Comparison of ENCODE assay signal across 8 cellular contexts in genomic region chr21:44011774-44012473, GRCh38. TPM values are rescaled to one million over a fixed set of nuclear protein-coding genes. Genes with fewer than 3 reads are reported as not detected.
A peak's percentile ranks its signal among the peaks of the same experiment; 100 is the strongest.
DNase-seq lines count a peak whose midpoint lies in the region; ATAC-seq and TF ChIP-seq lines count a peak whose summit lies in the region.

TSS of gene TRAPPC10 (plus strand) at chr21:44012309. CDS start at chr21:44012494, 185 bp downstream.

- ATAC-seq in HG02610 (IDR thresholded peaks at IDR 0.05; ENCODE audit: unreplicated experiment): peak; percentile 57

- H3K36me3 ChIP-seq in right atrium auricular region (no peaks in the 10 kb centered on the region), urinary bladder (ENCODE audit: insufficient read depth) (no peaks in the 10 kb centered on the region)

- H3K9me3 ChIP-seq in right atrium auricular region: no peaks in the 10 kb centered on the region

- DNase-seq in GM12865 (ENCODE audit: low read depth): peak; percentile 92
- peak; percentile 61 for DNase-seq in NCI-H128 (lab: John Stamatoyannopoulos, UW; ENCODE audit: unreplicated experiment)
- peak in 56 of 58 donors; percentile 26 to 88 (median 77) for DNase-seq in anterior cingulate cortex (lab: John Stamatoyannopoulos, UW)
- DNase-seq in right atrium auricular region (ENCODE audit: low spot score): peak; percentile 80
- peak; percentile 8 for DNase-seq in pulmonary artery endothelial cell (ENCODE audit: low read depth, low spot score)

- no peaks in the 10 kb centered on the region for H3K27me3 ChIP-seq in right atrium auricular region

- H3K4me3 ChIP-seq in GM12865 (ENCODE audit: low read depth, low read length): peak within 1 kb of the TSS; percentile 95
- H3K4me3 ChIP-seq in right atrium auricular region: peak within 1 kb of the TSS; percentile 97 to 98
- peak within 1 kb of the TSS; percentile 99 for H3K4me3 ChIP-seq in urinary bladder (ENCODE audit: low read depth, low read length)

- H3K27ac ChIP-seq in right atrium auricular region (peak within 1 kb of the TSS; percentile 93 to 99), urinary bladder (ENCODE audit: low read depth) (peak within 1 kb of the TSS; percentile 77)

- H3K4me1 ChIP-seq in right atrium auricular region (peaks cover 0 to 37% of the 10 kb centered on the region in 2 donors), urinary bladder (ENCODE audit: insufficient read depth) (no peaks in the 10 kb centered on the region)

- under 1% methylated on average over 96 of the region's 96 CpGs for WGBS in urinary bladder

- intact Hi-C loops in T-helper 2 cell treated with Interferon-gamma antibody and Interleukin-4, amounts not matched to agents 100 ng/mL and 5 ng/mL, for 36 hours (cut with micrococcal nuclease): loop anchor here (2.0 to 5.0 kb wide), 4 partner anchors 95 to 805 kb away; partner anchors contain the start of genes CFAP410 and SUMO3

- TF ChIP-seq CTCF in GM12865 (IDR thresholded peaks at IDR 0.05; ENCODE audit: insufficient read depth, low read depth, low read length, missing control alignments): no peak
- TF ChIP-seq CTCF in right atrium auricular region (IDR thresholded peaks at IDR 0.05): no peak

RNA-seq across cellular contexts. Expression of gene TRAPPC10, which starts in this region (rescaled TPM):
- total RNA-seq in T-helper 2 cell treated with Interferon-gamma antibody and Interleukin-4, amounts not matched to agents 100 ng/mL and 5 ng/mL, for 36 hours: 70.4 and 73.8 TPM in 2 replicates
- total RNA-seq in right atrium auricular region: 10 to 100 TPM; 18.2 to 19.7 TPM
- 23.0 and 23.4 TPM in 2 replicates for total RNA-seq in pulmonary artery endothelial cell
- 27.8 TPM for total RNA-seq in urinary bladder
- polyA plus RNA-seq in urinary bladder: 11.2 TPM

Comparison
In these comparisons a context has a peak if more than half of its experiments do, and no peak if none do; other contexts are left out.
1. Peak in every context shown above with its lines: DNase-seq, ATAC-seq, H3K4me3 ChIP-seq and H3K27ac ChIP-seq.
2. DNase-seq: peak in every context shown above with its lines; median percentile 92 in GM12865; 80 in right atrium auricular region; 77 in anterior cingulate cortex; 61 in NCI-H128; 8 in pulmonary artery endothelial cell.